In the genomic region with DNA sequence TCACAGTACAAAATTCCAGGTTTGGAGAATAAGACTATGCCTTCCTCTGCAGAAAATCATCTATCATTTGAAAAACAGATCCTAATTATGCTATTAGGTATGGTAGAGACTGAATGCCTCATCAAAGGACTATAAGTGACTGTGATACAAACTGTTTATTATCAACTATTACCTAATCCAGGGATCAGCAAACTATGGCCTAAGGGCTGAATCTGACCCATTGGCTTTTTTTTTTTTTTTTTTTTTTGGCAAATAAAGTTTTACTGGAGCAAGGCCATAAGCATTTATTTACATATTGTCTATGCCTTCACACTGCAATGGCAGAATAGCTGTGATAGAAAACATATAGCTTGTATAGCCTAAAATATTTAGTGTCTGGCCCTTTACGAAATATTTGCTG, we compare ENCODE assay signal across 19 cellular contexts. TPM values are rescaled to one million over a fixed set of nuclear protein-coding genes. Genes with fewer than 3 reads are reported as not detected.
DNase-seq lines count a peak whose midpoint lies in the region; ATAC-seq, FAIRE-seq and TF ChIP-seq lines count a peak whose summit lies in the region.
"Had no signal": no experiment of that assay in that cellular context is flagged by ENCODE, and none has a peak within 500 bp of the region (broad histone marks: within the 10 kb centered on the region; RNA-seq: fewer than 3 reads in every experiment).

No MANE protein-coding gene starts in this region.

- no peak for TF ChIP-seq CTCF in K562 (IDR thresholded peaks at IDR 0.05 in 2 of 3, conservative IDR thresholded peaks at IDR 0.05 in 1 of 3; ENCODE audit: insufficient read depth in 2 of 3, low read depth in 1 of 3, low read length in 3 of 3)
- TF ChIP-seq CTCF in right lobe of liver (IDR thresholded peaks at IDR 0.05) = no peak

- CTCF ChIA-PET in HEK293T (lab: Yijun Ruan, JAX) = no interaction called here
- CTCF ChIA-PET in K562 (lab: Yijun Ruan, JAX; ENCODE audit: low intra/inter-chr PET ratio) = no interaction called here

- H3K9me1 ChIP-seq in K562 (ENCODE audit: control insufficient read depth, insufficient read depth, low read length) = no peaks in the 10 kb centered on the region

- H4K20me1 ChIP-seq in K562 (replicated peaks; ENCODE audit: control insufficient read depth, insufficient read depth, low read length) = no peaks in the 10 kb centered on the region

- H3K36me3 ChIP-seq in K562 (ENCODE audit: control insufficient read depth, insufficient read depth, low read length) (no peaks in the 10 kb centered on the region), right lobe of liver (no peaks in the 10 kb centered on the region)
- H3K36me3 ChIP-seq: BE2C had no signal

- no peak overlapping the region for H3K4me3 ChIP-seq in K562
- no peak overlapping the region for H3K4me3 ChIP-seq in right lobe of liver
- H3K4me3 ChIP-seq: GM23338 had no signal

- TF ChIP-seq POLR2A in K562 (conservative IDR thresholded peaks at IDR 0.05) = no peak
- no peak for TF ChIP-seq POLR2A in right lobe of liver (IDR thresholded peaks at IDR 0.05)

- no peak overlapping the region for H3K4me2 ChIP-seq in K562 (ENCODE audit: insufficient read depth, low read length)
- H3K4me2 ChIP-seq: GM23338 had no signal

- no peak for TF ChIP-seq EP300 in K562 (IDR thresholded peaks at IDR 0.05; ENCODE audit: low read length)

- H3K27ac ChIP-seq in K562 (ENCODE audit: extremely low read depth, low read depth, low read length) (no peak overlapping the region), right lobe of liver (peak overlapping the region in 1 of 3 donors; percentile 14)

- H2AFZ ChIP-seq in K562 (ENCODE audit: low read depth, low read length) = no peak overlapping the region
- H2AFZ ChIP-seq: GM23338 had no signal

- FAIRE-seq in K562 (lab: Jason Lieb, UNC) = no peak
- FAIRE-seq: A204.1, GM12892, GM18507 had no signal

- ATAC-seq in K562 (no peak), right lobe of liver (peak; percentile 54 to 62 (median 58))
- ATAC-seq: GM23338, HCT116 had no signal

- no peak for DNase-seq in HEK293T (ENCODE audit: extremely low spot score)
- DNase-seq in K562 (ENCODE audit: extremely low read depth in 1 of 4, low spot score in 3 of 4) = no peak
- no peak for DNase-seq in right lobe of liver
- DNase-seq in KBM-7 = no peak
- DNase-seq in putamen (ENCODE audit: low spot score) = no peak
- no peak for DNase-seq in GOT3 (lab: John Stamatoyannopoulos, UW)
- DNase-seq: ACHN; BE2C; C1 segment of cervical spinal cord; CD4-positive, alpha-beta T cell; DMS153; DMS79; GDM1; H7 had no signal

- H3K9me3 ChIP-seq in K562 (replicated peaks; ENCODE audit: control insufficient read depth, insufficient read depth, low read depth, low read length) (no peaks in the 10 kb centered on the region; the same call in 1 of the 2 replicates), right lobe of liver (no peaks in the 10 kb centered on the region)
- H3K9me3 ChIP-seq: BE2C had no signal

- intact Hi-C loops in K562 (cut with micrococcal nuclease) (no loop called here), right lobe of liver (cut with DNase I) (no loop called here)

- peaks cover 2 to 5% of the 10 kb centered on the region in 2 experiments; a peak in 2 of 5 replicates for H3K4me1 ChIP-seq in K562 (replicated peaks in 1 of 2; ENCODE audit: control insufficient read depth in 2 of 2, insufficient read depth in 2 of 2, low read length in 2 of 2)
- peaks cover 0 to 15% (median 0%) of the 10 kb centered on the region in 4 donors for H3K4me1 ChIP-seq in right lobe of liver
- H3K4me1 ChIP-seq: BE2C had no signal

- no peak for TF ChIP-seq RAD21 in K562 (CRISPR knock-in tag; conservative IDR thresholded peaks at IDR 0.05 in 1 of 2, IDR thresholded peaks at IDR 0.05 in 1 of 2)

- peaks cover 2% of the 10 kb centered on the region for H3K79me2 ChIP-seq in K562 (ENCODE audit: control insufficient read depth, insufficient read depth, low read length)

- H3K27me3 ChIP-seq in K562 (ENCODE audit: control insufficient read depth in 2 of 2, insufficient read depth in 2 of 2, low read length in 2 of 2) = no peaks in the 10 kb centered on the region
- H3K27me3 ChIP-seq in right lobe of liver = no peaks in the 10 kb centered on the region
- H3K27me3 ChIP-seq: BE2C had no signal

- POLR2A ChIA-PET in HEK293T (lab: Yijun Ruan, JAX) (no interaction called here), K562 (lab: Yijun Ruan, JAX) (interaction anchor here (1.3 to 2.0 kb wide), 3 partner anchors 9 to 28 kb away, joined by 3 to 5 read pairs (median 4); no protein-coding TSS in a partner anchor)

- 62% methylated on average over 1 of the region's 1 CpG for WGBS in K562 (ENCODE audit: insufficient coverage, low coverage, missing lambda C conversion rate)
- WGBS in right lobe of liver (ENCODE audit: insufficient coverage, low coverage, low lambda C conversion rate, missing lambda C conversion rate) = 43% methylated on average over 1 of the region's 1 CpG

- no peak overlapping the region for H3K9ac ChIP-seq in K562 (ENCODE audit: insufficient read depth in 1 of 2, low read depth in 2 of 2, low read length in 2 of 2)

- no TSS peak for BruUV-seq in K562 (replicated peaks; lab: Mats Ljungman, UMichigan)

- in situ Hi-C loops in K562 (cut with MboI) = no loop called here
- in situ Hi-C loops in KBM-7 (cut with MboI; ENCODE audit: low pct_unique_long_range_greater_than_20kb, low sequenced_read_pairs) = no loop called here

TF ChIP-seq in HEK293T, 16 proteins besides CTCF, POLR2A, EP300 and RAD21:
- TF ChIP-seq ARNT (IDR thresholded peaks at IDR 0.05) (no peak), ZNF384 (IDR thresholded peaks at IDR 0.05) (peak; percentile 95)

RNA-seq across cellular contexts. Expression of a gene that starts 4.7 kb away (rescaled TPM):
- 25.1 and 120 TPM in 2 replicates for total RNA-seq in K562 (2011; cell fraction: chromatin; rRNA removed; ENCODE audit: low replicate concordance)
- total RNA-seq in K562 (2011; cell fraction: nucleolus; rRNA removed) = 17.5 and 27.9 TPM in 2 replicates
- 48.8 and 68.2 TPM in 2 replicates for total RNA-seq in K562 (2011; cell fraction: nucleoplasm; rRNA removed)
- total RNA-seq in K562 (2014; rRNA removed) = 49.1 and 55.6 TPM in 2 replicates
- 84.4 and 92.9 TPM in 2 replicates for total RNA-seq in K562 (2014; rRNA removed; fragmentation: Illumina TruSeq; extraction: Trizol)
- 70.1 and 75.3 TPM in 2 replicates for total RNA-seq in K562 (2015; rRNA removed; fragmentation: Illumina TruSeq; extraction: Trizol)
- 56.2 and 57.1 TPM in 2 replicates for total RNA-seq in K562 (2021)
- 20.9 and 44.1 TPM in 2 replicates for polyA plus RNA-seq in K562 (2011; rRNA removed)
- 3.4 and 6.5 TPM in 2 replicates for polyA plus RNA-seq in K562 (2011; cell fraction: cytosol; rRNA removed)
- polyA plus RNA-seq in K562 (2011; cell fraction: nucleus; rRNA removed) = 27.2 and 34.1 TPM in 2 replicates
- polyA plus RNA-seq in K562 (2012) = 26.8 and 27.4 TPM in 2 replicates
- 38.9 and 46.4 TPM in 2 replicates for polyA plus RNA-seq in K562 (2014; fragmentation: Illumina TruSeq; extraction: Trizol)
- 10 to 100 TPM; 22.7 to 25.5 TPM for polyA plus RNA-seq in K562 (2014; fragmentation: Nextera tagmentation; extraction: Ambion mirVana)
- polyA plus RNA-seq in K562 (2014; rRNA removed) = 29.5 and 34.6 TPM in 2 replicates
- 99.8 and 125 TPM in 2 replicates for polyA minus RNA-seq in K562 (2011; rRNA and poly(A)+ RNA removed)
- polyA minus RNA-seq in K562 (2011; cell fraction: cytosol; rRNA and poly(A)+ RNA removed) = 28.4 and 49.2 TPM in 2 replicates
- polyA minus RNA-seq in K562 (2011; cell fraction: nucleus; rRNA and poly(A)+ RNA removed) = 79.3 and 109 TPM in 2 replicates
- 1 to 10 TPM in 3 of 6 experiments, under 1 TPM in 3; 0.20 to 4.3 (median 1.1) TPM for total RNA-seq in right lobe of liver

RNA-seq across cellular contexts. Expression of a gene that starts 49.9 kb away (rescaled TPM):
- 5.0 and 25.3 TPM in 2 replicates for total RNA-seq in K562 (2011; cell fraction: chromatin; rRNA removed; ENCODE audit: low replicate concordance)
- total RNA-seq in K562 (2011; cell fraction: nucleolus; rRNA removed) = 2.3 and 4.3 TPM in 2 replicates
- 5.4 and 8.3 TPM in 2 replicates for total RNA-seq in K562 (2011; cell fraction: nucleoplasm; rRNA removed)
- total RNA-seq in K562 (2014; rRNA removed) (2.7 and 3.5 TPM in 2 replicates), K562 (2014; rRNA removed; fragmentation: Illumina TruSeq; extraction: Trizol) (8.8 and 11.0 TPM in 2 replicates), K562 (2015; rRNA removed; fragmentation: Illumina TruSeq; extraction: Trizol) (8.9 and 10.1 TPM in 2 replicates), K562 (2021) (7.0 and 7.3 TPM in 2 replicates), right lobe of liver (1 to 10 TPM; 4.3 to 5.9 (median 4.9) TPM)
- polyA plus RNA-seq in K562 (2011; rRNA removed) (5.0 and 5.4 TPM in 2 replicates), K562 (2014; fragmentation: Illumina TruSeq; extraction: Trizol) (3.5 and 4.4 TPM in 2 replicates), K562 (2014; fragmentation: Nextera tagmentation; extraction: Ambion mirVana) (1 to 10 TPM; 2.0 to 2.3 TPM), K562 (2014; rRNA removed) (2.2 TPM in 2 replicates)
- 0.83 and 2.4 TPM in 2 replicates for polyA plus RNA-seq in K562 (2011; cell fraction: cytosol; rRNA removed)
- polyA plus RNA-seq in K562 (2011; cell fraction: nucleus; rRNA removed) = 4.8 and 7.6 TPM in 2 replicates
- 2.5 and 3.4 TPM in 2 replicates for polyA plus RNA-seq in K562 (2012)
- 19.4 and 29.3 TPM in 2 replicates for polyA minus RNA-seq in K562 (2011; rRNA and poly(A)+ RNA removed)
- polyA minus RNA-seq in K562 (2011; cell fraction: cytosol; rRNA and poly(A)+ RNA removed) = 5.5 and 7.3 TPM in 2 replicates
- polyA minus RNA-seq in K562 (2011; cell fraction: nucleus; rRNA and poly(A)+ RNA removed) = 8.5 and 22.3 TPM in 2 replicates
